Comparison of ENCODE assay signal across 7 cellular contexts in genomic region chr1:52992733-52993132, GRCh38.
A peak's percentile ranks its signal among the peaks of the same experiment; 100 is the strongest.
DNase-seq lines count a peak whose midpoint lies in the region; ATAC-seq, FAIRE-seq and TF ChIP-seq lines count a peak whose summit lies in the region.
"Not testable (repeated sequence)": the region's sequence is repeated elsewhere in the genome, so short reads cannot be mapped to it uniquely, and the experiment has no call there.

No MANE protein-coding gene starts in this region.

- POLR2A ChIA-PET in K562 (lab: Yijun Ruan, JAX); endothelial cell of umbilical vein (lab: Charles Lee): not testable (repeated sequence)

- peaks cover 54% of the 10 kb centered on the region for H3K36me3 ChIP-seq in adipocyte (ENCODE audit: control insufficient read depth, insufficient read depth, low read length, severe bottlenecking)
- not testable (repeated sequence) for H3K36me3 ChIP-seq in K562 (ENCODE audit: control insufficient read depth, insufficient read depth, low read length); endothelial cell of umbilical vein (ENCODE audit: control insufficient read depth in 2 of 2, extremely low read depth in 1 of 2, insufficient read depth in 2 of 2, low read length in 2 of 2); pancreas

- H3K9me3 ChIP-seq in adipocyte (ENCODE audit: control insufficient read depth, low read length); K562 (replicated peaks; ENCODE audit: control insufficient read depth, insufficient read depth, low read depth, low read length); endothelial cell of umbilical vein (replicated peaks; ENCODE audit: control insufficient read depth, insufficient read depth, low read length); pancreas: not testable (repeated sequence)

- not testable (repeated sequence) for H3K4me3 ChIP-seq in adipocyte (ENCODE audit: low read length); K562; endothelial cell of umbilical vein (replicated peaks in 1 of 3; ENCODE audit: insufficient read depth in 1 of 3, low read depth in 1 of 3, low read length in 3 of 3); pancreas

- not testable (repeated sequence) for BruUV-seq in K562 (replicated peaks; lab: Mats Ljungman, UMichigan); endothelial cell of umbilical vein (replicated peaks; lab: Mats Ljungman, UMichigan)

- not testable (repeated sequence) for H3K9ac ChIP-seq in adipocyte (ENCODE audit: low read length); K562 (ENCODE audit: insufficient read depth in 1 of 2, low read depth in 2 of 2, low read length in 2 of 2); endothelial cell of umbilical vein (replicated peaks; ENCODE audit: extremely low read depth, insufficient read depth, low read length)

- TF ChIP-seq RAD21 in K562 (CRISPR knock-in tag; conservative IDR thresholded peaks at IDR 0.05 in 1 of 2, IDR thresholded peaks at IDR 0.05 in 1 of 2), result not testable (repeated sequence)

- H2AFZ ChIP-seq in K562 (ENCODE audit: low read depth, low read length); endothelial cell of umbilical vein (ENCODE audit: low read depth, low read length): not testable (repeated sequence)

- in situ Hi-C loops in K562 (cut with MboI), result not testable (repeated sequence)

- not testable (repeated sequence) for TF ChIP-seq POLR2A in GM12892 (IDR thresholded peaks at IDR 0.05; ENCODE audit: low read depth, low read length); H54 (IDR thresholded peaks at IDR 0.05; ENCODE audit: low read depth, low read length); K562 (conservative IDR thresholded peaks at IDR 0.05); endothelial cell of umbilical vein (IDR thresholded peaks at IDR 0.05; ENCODE audit: low read depth, low read length)

- not testable (repeated sequence) for ATAC-seq in K562, pancreas

- FAIRE-seq in D721Med (lab: Jason Lieb, UNC) (peak; percentile 84), GM12892 (lab: Jason Lieb, UNC) (peak; percentile 62), H54 (lab: Jason Lieb, UNC) (peak; percentile 23), K562 (lab: Jason Lieb, UNC) (peak; percentile 35), endothelial cell of umbilical vein (lab: Jason Lieb, UNC) (peak; percentile 76), pancreas (lab: Jason Lieb, UNC) (peak; percentile 66)

- not testable (repeated sequence) for DNase-seq in D721Med (ENCODE audit: insufficient read length, low spot score); GM12892 (ENCODE audit: insufficient read length); H54 (ENCODE audit: insufficient read length, low spot score); K562 (ENCODE audit: extremely low read depth in 1 of 4, low spot score in 3 of 4); endothelial cell of umbilical vein (ENCODE audit: low read depth, low spot score); pancreas
- DNase-seq in adipocyte (ENCODE audit: low read depth), result peak; percentile 16

- not testable (repeated sequence) for H3K4me2 ChIP-seq in K562 (ENCODE audit: insufficient read depth, low read length); endothelial cell of umbilical vein (ENCODE audit: insufficient read depth, low read length)

- not testable (repeated sequence) for H3K9me1 ChIP-seq in K562 (ENCODE audit: control insufficient read depth, insufficient read depth, low read length); endothelial cell of umbilical vein (replicated peaks; ENCODE audit: control insufficient read depth, extremely low read depth, insufficient read depth, low read length)

- not testable (repeated sequence) for H3K79me2 ChIP-seq in K562 (ENCODE audit: control insufficient read depth, insufficient read depth, low read length); endothelial cell of umbilical vein (ENCODE audit: control insufficient read depth, insufficient read depth, low read length)

- intact Hi-C loops in K562 (cut with micrococcal nuclease); endothelial cell of umbilical vein (cut with micrococcal nuclease); pancreas (cut with DNase I): not testable (repeated sequence)

- H4K20me1 ChIP-seq in K562 (replicated peaks; ENCODE audit: control insufficient read depth, insufficient read depth, low read length); endothelial cell of umbilical vein (replicated peaks; ENCODE audit: control insufficient read depth, extremely low read depth, insufficient read depth, low read length): not testable (repeated sequence)

- not testable (repeated sequence) for H3K27ac ChIP-seq in K562 (ENCODE audit: extremely low read depth, low read depth, low read length); endothelial cell of umbilical vein (ENCODE audit: insufficient read depth, low read depth, low read length); pancreas

- dilution Hi-C loops in endothelial cell of umbilical vein (cut with MboI; ENCODE audit: extremely low pct_ligation_motif_present, low sequenced_read_pairs), result not testable (repeated sequence)

- CTCF ChIA-PET in K562 (lab: Yijun Ruan, JAX; ENCODE audit: low intra/inter-chr PET ratio); endothelial cell of umbilical vein (lab: Charles Lee): not testable (repeated sequence)

- H3K4me1 ChIP-seq in adipocyte (ENCODE audit: control insufficient read depth, insufficient read depth, low read length); K562 (replicated peaks in 1 of 2; ENCODE audit: control insufficient read depth in 2 of 2, insufficient read depth in 2 of 2, low read length in 2 of 2); endothelial cell of umbilical vein (ENCODE audit: control insufficient read depth, extremely low read depth, insufficient read depth, low read length); pancreas: not testable (repeated sequence)

- not testable (repeated sequence) for H3K27me3 ChIP-seq in adipocyte (replicated peaks; ENCODE audit: control insufficient read depth, insufficient read depth, low read length); endothelial cell of umbilical vein (ENCODE audit: control insufficient read depth in 2 of 2, insufficient read depth in 2 of 2, low read length in 2 of 2); pancreas
- peaks cover 0 to 12% of the 10 kb centered on the region in 2 experiments; a peak in 2 of 5 replicates for H3K27me3 ChIP-seq in K562 (ENCODE audit: control insufficient read depth in 2 of 2, insufficient read depth in 2 of 2, low read length in 2 of 2)

- not testable (repeated sequence) for TF ChIP-seq CTCF in D721Med (IDR thresholded peaks at IDR 0.05; ENCODE audit: insufficient read depth, missing control alignments); K562 (IDR thresholded peaks at IDR 0.05 in 2 of 3, conservative IDR thresholded peaks at IDR 0.05 in 1 of 3; ENCODE audit: insufficient read depth in 2 of 3, low read depth in 1 of 3, low read length in 3 of 3); endothelial cell of umbilical vein (IDR thresholded peaks at IDR 0.05; ENCODE audit: extremely low read depth in 1 of 2, insufficient read depth in 1 of 2, low read depth in 1 of 2, low read length in 2 of 2); pancreas (IDR thresholded peaks at IDR 0.05)

- not testable (repeated sequence) for TF ChIP-seq EP300 in K562 (IDR thresholded peaks at IDR 0.05; ENCODE audit: low read length)
